9 cellular contexts compared by ENCODE assay signal in the genomic region with DNA sequence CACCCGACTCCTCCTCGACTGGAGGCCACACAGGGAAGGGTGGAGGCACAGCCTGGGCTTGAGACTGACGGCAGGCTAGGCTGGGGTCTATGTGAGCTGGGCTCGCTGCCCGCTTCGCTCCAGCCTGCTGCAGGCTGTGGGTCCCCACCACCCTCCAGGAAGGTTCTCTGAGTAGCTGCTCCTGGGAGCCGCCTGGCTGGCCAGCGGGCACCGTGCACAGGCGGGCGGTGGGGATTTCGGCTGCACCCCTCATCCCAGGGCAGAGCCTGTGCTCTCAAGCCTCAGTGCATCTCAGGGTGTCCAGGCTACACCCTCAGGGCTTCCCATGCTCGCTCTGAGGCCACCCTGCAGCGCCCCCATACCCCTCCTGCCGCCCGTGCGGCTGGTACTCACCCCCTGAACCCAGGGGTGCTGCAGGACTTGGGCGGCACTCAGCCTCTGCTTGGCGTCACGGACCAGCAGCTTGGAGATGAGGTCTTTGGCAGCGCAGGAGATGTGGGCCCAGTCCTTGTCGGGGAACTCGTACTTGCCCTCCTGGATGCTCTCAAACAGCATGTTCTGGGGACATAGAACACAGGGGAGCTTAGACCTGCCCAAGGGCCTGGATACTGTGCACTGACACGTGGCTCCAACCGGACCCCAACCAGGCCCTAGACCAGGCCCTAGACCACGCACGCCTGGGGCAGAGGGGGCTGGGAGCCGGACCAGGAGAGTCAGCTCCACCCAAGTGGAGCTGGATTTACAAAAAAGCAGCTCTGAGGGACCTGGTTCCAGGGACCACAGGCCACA. TPM values are rescaled to one million over a fixed set of nuclear protein-coding genes. Genes with fewer than 3 reads are reported as not detected.
DNase-seq lines count a peak whose midpoint lies in the region; ATAC-seq and TF ChIP-seq lines count a peak whose summit lies in the region.
"Had no signal": no experiment of that assay in that cellular context is flagged by ENCODE, and none has a peak within 500 bp of the region (broad histone marks: within the 10 kb centered on the region; RNA-seq: fewer than 3 reads in every experiment).

No MANE protein-coding gene starts in this region.

- TF ChIP-seq CTCF in LNCaP clone FGC (IDR thresholded peaks at IDR 0.05; ENCODE audit: control insufficient read depth, extremely low read depth, insufficient read depth) = no peak
- no peak for TF ChIP-seq CTCF in neural cell (IDR thresholded peaks at IDR 0.05; ENCODE audit: poor library complexity, severe bottlenecking)

- peaks cover 54% of the 10 kb centered on the region for H3K4me1 ChIP-seq in BLaER1
- H3K4me1 ChIP-seq in duodenal mucosa (ENCODE audit: control insufficient read depth in 1 of 2, insufficient read depth in 2 of 2, low read length in 2 of 2) = peaks cover 38 to 42% of the 10 kb centered on the region in 2 donors

- H3K9ac ChIP-seq in BLaER1 (peak overlapping the region; percentile 63), duodenal mucosa (ENCODE audit: low read depth in 1 of 2, low read length in 2 of 2) (peak overlapping the region; percentile 81), neural cell (ENCODE audit: low read length) (peak overlapping the region; percentile 64)

- peak overlapping the region; percentile 63 for H3K4me3 ChIP-seq in BLaER1
- peak overlapping the region; percentile 55 for H3K4me3 ChIP-seq in LNCaP clone FGC (ENCODE audit: low read depth, low read length)
- H3K4me3 ChIP-seq in duodenal mucosa (ENCODE audit: low read depth in 1 of 2, low read length in 2 of 2) = peak overlapping the region in 1 of 2 donors; percentile 67
- H3K4me3 ChIP-seq in neural cell (ENCODE audit: low read length) = peak overlapping the region; percentile 64

- H4K20me1 ChIP-seq in BLaER1 = peaks cover 83% of the 10 kb centered on the region
- no peaks in the 10 kb centered on the region for H4K20me1 ChIP-seq in neural cell (ENCODE audit: insufficient read depth)

- no peaks in the 10 kb centered on the region for H3K9me2 ChIP-seq in neural cell (ENCODE audit: insufficient read depth, low read length)

- H3K79me2 ChIP-seq in neural cell (replicated peaks; ENCODE audit: insufficient read depth, low read length) = no peaks in the 10 kb centered on the region

- DNase-seq in LNCaP clone FGC (ENCODE audit: low read depth) = no peak
- no peak for DNase-seq in NCI-H510A treated with DMSO at 0.1 percent for 48 hours (lab: John Stamatoyannopoulos, UW)
- DNase-seq: NCI-H1105 had no signal

- no peaks in the 10 kb centered on the region for H3F3A ChIP-seq in neural cell (ENCODE audit: insufficient read depth, low read length, poor library complexity, severe bottlenecking)

- ATAC-seq in GM21825 (IDR thresholded peaks at IDR 0.05; ENCODE audit: unreplicated experiment) (no peak), HG03565 (IDR thresholded peaks at IDR 0.05; ENCODE audit: unreplicated experiment) (no peak), GM21360 (IDR thresholded peaks at IDR 0.05; ENCODE audit: unreplicated experiment) (no peak)

- H3K36me3 ChIP-seq in BLaER1 (peaks cover 80% of the 10 kb centered on the region), duodenal mucosa (ENCODE audit: control insufficient read depth in 1 of 2, insufficient read depth in 2 of 2, low read length in 2 of 2) (peaks cover 25 to 54% of the 10 kb centered on the region in 2 donors), neural cell (ENCODE audit: insufficient read depth, low read length) (no peaks in the 10 kb centered on the region)

- H3K4me2 ChIP-seq in BLaER1 (peak overlapping the region; percentile 94), neural cell (ENCODE audit: low read length) (no peak overlapping the region)

- no peak for TF ChIP-seq EP300 in neural cell (conservative IDR thresholded peaks at IDR 0.05; ENCODE audit: poor library complexity, severe bottlenecking)

- H3K27me3 ChIP-seq in BLaER1 (no peaks in the 10 kb centered on the region), duodenal mucosa (ENCODE audit: control insufficient read depth in 1 of 2, insufficient read depth in 2 of 2, low read length in 2 of 2) (no peaks in the 10 kb centered on the region), neural cell (ENCODE audit: insufficient read depth, low read depth, low read length) (no peaks in the 10 kb centered on the region)

- H2AFZ ChIP-seq in neural cell (ENCODE audit: low read depth, low read length) = no peak overlapping the region

- H3K9me3 ChIP-seq in BLaER1 = peaks cover 3% of the 10 kb centered on the region
- peaks cover 0 to under 1% of the 10 kb centered on the region in 2 donors for H3K9me3 ChIP-seq in duodenal mucosa (ENCODE audit: control insufficient read depth in 1 of 2, low read length in 2 of 2)
- no peaks in the 10 kb centered on the region for H3K9me3 ChIP-seq in neural cell (ENCODE audit: low read length)

- TF ChIP-seq RAD21 in neural cell (conservative IDR thresholded peaks at IDR 0.05) = no peak

- H3K27ac ChIP-seq in BLaER1 (peak overlapping the region; percentile 79), duodenal mucosa (ENCODE audit: low read depth, low read length) (peak overlapping the region; percentile 91), neural cell (ENCODE audit: low read length) (peak overlapping the region; percentile 73)

TF ChIP-seq in neural cell, 6 proteins besides CTCF, POLR2A, EP300 and RAD21:
- TF ChIP-seq, protein P1, sequence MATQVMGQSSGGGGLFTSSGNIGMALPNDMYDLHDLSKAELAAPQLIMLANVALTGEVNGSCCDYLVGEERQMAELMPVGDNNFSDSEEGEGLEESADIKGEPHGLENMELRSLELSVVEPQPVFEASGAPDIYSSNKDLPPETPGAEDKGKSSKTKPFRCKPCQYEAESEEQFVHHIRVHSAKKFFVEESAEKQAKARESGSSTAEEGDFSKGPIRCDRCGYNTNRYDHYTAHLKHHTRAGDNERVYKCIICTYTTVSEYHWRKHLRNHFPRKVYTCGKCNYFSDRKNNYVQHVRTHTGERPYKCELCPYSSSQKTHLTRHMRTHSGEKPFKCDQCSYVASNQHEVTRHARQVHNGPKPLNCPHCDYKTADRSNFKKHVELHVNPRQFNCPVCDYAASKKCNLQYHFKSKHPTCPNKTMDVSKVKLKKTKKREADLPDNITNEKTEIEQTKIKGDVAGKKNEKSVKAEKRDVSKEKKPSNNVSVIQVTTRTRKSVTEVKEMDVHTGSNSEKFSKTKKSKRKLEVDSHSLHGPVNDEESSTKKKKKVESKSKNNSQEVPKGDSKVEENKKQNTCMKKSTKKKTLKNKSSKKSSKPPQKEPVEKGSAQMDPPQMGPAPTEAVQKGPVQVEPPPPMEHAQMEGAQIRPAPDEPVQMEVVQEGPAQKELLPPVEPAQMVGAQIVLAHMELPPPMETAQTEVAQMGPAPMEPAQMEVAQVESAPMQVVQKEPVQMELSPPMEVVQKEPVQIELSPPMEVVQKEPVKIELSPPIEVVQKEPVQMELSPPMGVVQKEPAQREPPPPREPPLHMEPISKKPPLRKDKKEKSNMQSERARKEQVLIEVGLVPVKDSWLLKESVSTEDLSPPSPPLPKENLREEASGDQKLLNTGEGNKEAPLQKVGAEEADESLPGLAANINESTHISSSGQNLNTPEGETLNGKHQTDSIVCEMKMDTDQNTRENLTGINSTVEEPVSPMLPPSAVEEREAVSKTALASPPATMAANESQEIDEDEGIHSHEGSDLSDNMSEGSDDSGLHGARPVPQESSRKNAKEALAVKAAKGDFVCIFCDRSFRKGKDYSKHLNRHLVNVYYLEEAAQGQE (IDR thresholded peaks at IDR 0.05; ENCODE audit: borderline replicate concordance) = no peak
- TF ChIP-seq TAF1 (IDR thresholded peaks at IDR 0.05; ENCODE audit: low read depth) (no peak), MXI1 (conservative IDR thresholded peaks at IDR 0.05; ENCODE audit: poor library complexity, severe bottlenecking) (no peak), SMC3 (conservative IDR thresholded peaks at IDR 0.05; ENCODE audit: poor library complexity) (no peak), POLR2AphosphoS5 (IDR thresholded peaks at IDR 0.05) (no peak)

RNA-seq across cellular contexts. Expression of a gene that starts 10.2 kb away (rescaled TPM):
- polyA plus RNA-seq in neural cell = 27.6 and 37.6 TPM in 2 replicates
- polyA minus RNA-seq in neural cell = 25.1 and 25.8 TPM in 2 replicates

RNA-seq across cellular contexts. Expression of a gene that starts 25.3 kb away (rescaled TPM):
- polyA plus RNA-seq in neural cell = 46.1 and 57.6 TPM in 2 replicates
- polyA minus RNA-seq in neural cell = 58.8 and 71.8 TPM in 2 replicates

RNA-seq across cellular contexts. Expression of a gene that starts 55.3 kb away (rescaled TPM):
- polyA plus RNA-seq in neural cell = 5.8 and 8.3 TPM in 2 replicates
- 19.0 and 21.9 TPM in 2 replicates for polyA minus RNA-seq in neural cell

RNA-seq across cellular contexts. Expression of a gene that starts 55.9 kb away (rescaled TPM):
- polyA plus RNA-seq in neural cell = 39.3 and 45.8 TPM in 2 replicates
- 3.4 and 4.9 TPM in 2 replicates for polyA minus RNA-seq in neural cell
